In genomic region chr5:132737982-132738770, GRCh38 we compare ENCODE assay signal across 8 cellular contexts. TPM values are rescaled to one million over a fixed set of nuclear protein-coding genes. Genes with fewer than 3 reads are reported as not detected.
DNase-seq lines count a peak whose midpoint lies in the region; FAIRE-seq and TF ChIP-seq lines count a peak whose summit lies in the region.

No MANE protein-coding gene starts in this region.

- H2AFZ ChIP-seq in H1 (ENCODE audit: low read length), result peak overlapping the region; percentile 97

- no peaks in the 10 kb centered on the region for H3K79me2 ChIP-seq in H1 (ENCODE audit: control insufficient read depth in 1 of 2, insufficient read depth in 2 of 2, low read length in 2 of 2)

- H3K4me2 ChIP-seq in H1 (ENCODE audit: insufficient read depth in 1 of 2, low read depth in 2 of 2, low read length in 2 of 2), result peak overlapping the region; percentile 53 to 89

- H3K56ac ChIP-seq in H1 (replicated peaks; ENCODE audit: insufficient read length, low read depth, low read length), result no peak overlapping the region

- no peak for FAIRE-seq in H1 (lab: Jason Lieb, UNC)

- 72% methylated on average over 10 of the region's 10 CpGs; no CpG with 5 or more reads in 1 of the 2 experiments for WGBS in H1 (ENCODE audit: extremely low coverage in 1 of 2, insufficient coverage in 1 of 2, insufficient read length in 1 of 2, insufficient replicate concordance in 2 of 2, low coverage in 1 of 2, low lambda C conversion rate in 2 of 2, missing lambda C conversion rate in 1 of 2), 2 experiments

- H3K4me1 ChIP-seq in H1 (replicated peaks in 1 of 4; ENCODE audit: control insufficient read depth in 3 of 4, insufficient read depth in 4 of 4, low read length in 3 of 4), result peaks cover 0 to 4% (median under 1%) of the 10 kb centered on the region in 4 experiments; a peak in 2 of 7 replicates
- peaks cover 5% of the 10 kb centered on the region for H3K4me1 ChIP-seq in rectal smooth muscle tissue (ENCODE audit: control insufficient read depth, insufficient read depth, low read length)

- H3K27me3 ChIP-seq in H1 (replicated peaks in 1 of 4; ENCODE audit: control insufficient read depth in 3 of 4, extremely low read depth in 1 of 4, insufficient read depth in 3 of 4, low read length in 3 of 4) (peaks cover 0 to 5% (median 0%) of the 10 kb centered on the region in 4 experiments; a peak in 1 of 7 replicates), rectal smooth muscle tissue (ENCODE audit: control insufficient read depth, insufficient read depth, low read length) (peaks cover 3% of the 10 kb centered on the region)

- no peaks in the 10 kb centered on the region; the same call in 1 of the 2 replicates for H3K79me1 ChIP-seq in H1 (ENCODE audit: low read depth, low read length)

- no peak for TF ChIP-seq RAD21 in H1 (IDR thresholded peaks at IDR 0.05 in 1 of 2, conservative IDR thresholded peaks at IDR 0.05 in 1 of 2; ENCODE audit: low read depth in 2 of 2, low read length in 2 of 2)

- no peak for TF ChIP-seq CTCF in H1 (IDR thresholded peaks at IDR 0.05; ENCODE audit: control extremely low read depth in 1 of 3, insufficient read depth in 1 of 3, low read depth in 1 of 3, low read length in 3 of 3)

- no peak overlapping the region for H2BK120ac ChIP-seq in H1 (replicated peaks; ENCODE audit: low read depth, low read length)

- H3K36me3 ChIP-seq in H1 (ENCODE audit: control insufficient read depth in 2 of 4, insufficient read depth in 4 of 4, low read length in 3 of 4) (no peaks in the 10 kb centered on the region; a peak in 1 of 8 replicates), rectal smooth muscle tissue (ENCODE audit: control insufficient read depth, insufficient read depth, low read length) (no peaks in the 10 kb centered on the region)

- no peak overlapping the region for H4K5ac ChIP-seq in H1 (ENCODE audit: insufficient read length, low read depth, low read length)

- H4K20me1 ChIP-seq in H1 (replicated peaks in 1 of 2; ENCODE audit: control insufficient read depth in 1 of 2, insufficient read depth in 2 of 2, low read length in 2 of 2), result no peaks in the 10 kb centered on the region

- no peak overlapping the region for H2BK5ac ChIP-seq in H1 (ENCODE audit: low read depth, low read length)

- H4K8ac ChIP-seq in H1 (ENCODE audit: extremely low read depth, insufficient read depth, low read length), result no peak overlapping the region

- H4K91ac ChIP-seq in H1 (replicated peaks; ENCODE audit: insufficient read length, low read length), result no peak overlapping the region

- no peak overlapping the region for H2BK15ac ChIP-seq in H1 (ENCODE audit: low read length)

- H2BK12ac ChIP-seq in H1 (ENCODE audit: low read depth, low read length), result no peak overlapping the region

- H3K4me3 ChIP-seq in GM08714 (ENCODE audit: low read length) (peak overlapping the region; percentile 78; the same call in 1 of the 2 replicates), H1 (ENCODE audit: extremely low read depth in 1 of 4, insufficient read depth in 2 of 4, low read depth in 3 of 4, low read length in 4 of 4) (peak overlapping the region; percentile 63 to 87 (median 76); a peak in 5 of 8 replicates), rectal smooth muscle tissue (ENCODE audit: low read length) (peak overlapping the region; percentile 88)

- H3K23ac ChIP-seq in H1 (ENCODE audit: insufficient read length), result no peak overlapping the region

- H3K27ac ChIP-seq in H1 (ENCODE audit: low read depth, low read length), result no peak overlapping the region
- H3K27ac ChIP-seq in rectal smooth muscle tissue (ENCODE audit: low read depth, low read length), result no peak overlapping the region

- no peak for TF ChIP-seq EP300 in H1 (IDR thresholded peaks at IDR 0.05; ENCODE audit: borderline replicate concordance in 1 of 2, low read depth in 2 of 2, low read length in 2 of 2)

- CTCF ChIA-PET in H1 (lab: Charles Lee; ENCODE audit: partially characterized antibody), result interaction anchor here (1.1 to 2.7 kb wide), 5 partner anchors 9 to 82 kb away, joined by 3 to 12 read pairs (median 6); partner anchors contain the start of gene CCNI2

- TF ChIP-seq POLR2A in H1 (IDR thresholded peaks at IDR 0.05; ENCODE audit: control extremely low read depth in 1 of 2, low read depth in 2 of 2, low read length in 2 of 2), result no peak

- H3K9me3 ChIP-seq in H1 (ENCODE audit: insufficient read depth in 2 of 2, low read depth in 1 of 2, low read length in 1 of 2), result no peaks in the 10 kb centered on the region

- no peak overlapping the region for H3K14ac ChIP-seq in H1 (ENCODE audit: insufficient read length)

- H3K23me2 ChIP-seq in H1 (ENCODE audit: low read depth, low read length), result peaks cover 3% of the 10 kb centered on the region; the same call in 1 of the 2 replicates

- no peak overlapping the region for H2BK20ac ChIP-seq in H1 (ENCODE audit: low read length)

- no peak overlapping the region for H3K4ac ChIP-seq in H1 (replicated peaks; ENCODE audit: insufficient read length, low read depth, low read length)

- H2AK5ac ChIP-seq in H1 (ENCODE audit: low read depth, low read length), result no peak overlapping the region

- H3K9ac ChIP-seq in H1 (replicated peaks in 1 of 4; ENCODE audit: extremely low read depth in 1 of 4, low read depth in 3 of 4, low read length in 3 of 4) (no peak overlapping the region), rectal smooth muscle tissue (ENCODE audit: low read length) (no peak overlapping the region)

- POLR2A ChIA-PET in H1 (lab: Charles Lee; ENCODE audit: partially characterized antibody), result interaction anchor here (0.6 to 2.2 kb wide), 6 partner anchors 9 to 133 kb away, joined by 3 to 9 read pairs (median 5); partner anchors contain the start of genes CCNI2, GDF9 and UQCRQ

- DNase-seq in OCI-M1 (lab: John Stamatoyannopoulos, UW) (peak; percentile 26), H1 (ENCODE audit: low read depth in 1 of 2, low spot score in 2 of 2) (no peak), NCI-H2171 treated with DMSO at 0.1 percent for 48 hours (lab: John Stamatoyannopoulos, UW) (no peak), NCI-H2107 treated with DMSO at 0.1 percent for 48 hours (lab: John Stamatoyannopoulos, UW; ENCODE audit: unreplicated experiment) (no peak), NCI-H187 (lab: John Stamatoyannopoulos, UW) (no peak), A172 (ENCODE audit: low spot score) (no peak)

- no peak overlapping the region; the same call in 1 of the 2 replicates for H3K18ac ChIP-seq in H1 (ENCODE audit: extremely low read depth, low read length)

TF ChIP-seq in H1, 55 proteins besides CTCF, POLR2A, EP300 and RAD21:
- TF ChIP-seq, protein P1, sequence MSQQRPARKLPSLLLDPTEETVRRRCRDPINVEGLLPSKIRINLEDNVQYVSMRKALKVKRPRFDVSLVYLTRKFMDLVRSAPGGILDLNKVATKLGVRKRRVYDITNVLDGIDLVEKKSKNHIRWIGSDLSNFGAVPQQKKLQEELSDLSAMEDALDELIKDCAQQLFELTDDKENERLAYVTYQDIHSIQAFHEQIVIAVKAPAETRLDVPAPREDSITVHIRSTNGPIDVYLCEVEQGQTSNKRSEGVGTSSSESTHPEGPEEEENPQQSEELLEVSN (IDR thresholded peaks at IDR 0.05), result no peak
- no peak for TF ChIP-seq USF2 (IDR thresholded peaks at IDR 0.05; ENCODE audit: low read length)
- TF ChIP-seq JUN (IDR thresholded peaks at IDR 0.05; ENCODE audit: low read depth, low read length), result no peak
- no peak for TF ChIP-seq RFX5 (IDR thresholded peaks at IDR 0.05; ENCODE audit: borderline replicate concordance, low read depth, low read length)

RNA-seq across cellular contexts. Expression of gene KIF3A, which starts 0.8 kb away (rescaled TPM):
- total RNA-seq in H1 (2021; fragmentation: NEBNext Ultra II Directional; extraction: Animal tissue kit (Norgen Biotek cat#: 25700)), result 11.5 and 13.1 TPM in 2 replicates
- 2.2 and 3.1 TPM in 2 replicates for polyA plus RNA-seq in H1 (2011; rRNA removed)
- polyA plus RNA-seq in H1 (2011; cell fraction: cytosol; rRNA removed), result 4.7 TPM
- 3.4 TPM for polyA plus RNA-seq in H1 (2011; cell fraction: nucleus; rRNA removed)
- 4.8 to 13.7 TPM (median 7.5 TPM) in 4 replicates for polyA plus RNA-seq in H1 (2012, experiment 1 of 2)
- polyA plus RNA-seq in H1 (2012, experiment 2 of 2), result 0.50 TPM
- polyA plus RNA-seq in H1 (2013, experiment 1 of 2), result 7.1 TPM
- polyA plus RNA-seq in H1 (2013, experiment 2 of 2), result 6.7 TPM
- 2.6 and 8.3 TPM in 2 replicates for polyA minus RNA-seq in H1 (2011; rRNA and poly(A)+ RNA removed)
- 4.9 TPM for polyA minus RNA-seq in H1 (2011; cell fraction: cytosol; rRNA and poly(A)+ RNA removed)
- 4.3 TPM for polyA minus RNA-seq in H1 (2011; cell fraction: nucleus; rRNA and poly(A)+ RNA removed)
- 10.6 and 16.4 TPM in 2 replicates for total RNA-seq in A172 (2014; rRNA removed; shearing (Covaris generic))

RNA-seq across cellular contexts. Expression of gene CCNI2, which starts 9.1 kb away (rescaled TPM):
- total RNA-seq in H1 (2021; fragmentation: NEBNext Ultra II Directional; extraction: Animal tissue kit (Norgen Biotek cat#: 25700)), result 1.4 TPM in 2 replicates
- polyA plus RNA-seq in H1 (2011; rRNA removed), result 1.3 and 2.3 TPM in 2 replicates
- 1.2 TPM for polyA plus RNA-seq in H1 (2011; cell fraction: cytosol; rRNA removed)
- 3.9 TPM for polyA plus RNA-seq in H1 (2011; cell fraction: nucleus; rRNA removed)
- polyA plus RNA-seq in H1 (2012, experiment 1 of 2), result 0.73 to 1.4 TPM (median 1.3 TPM) in 4 replicates
- 0.96 TPM for polyA plus RNA-seq in H1 (2012, experiment 2 of 2)
- 0.67 TPM for polyA plus RNA-seq in H1 (2013, experiment 1 of 2)
- 1.0 TPM for polyA plus RNA-seq in H1 (2013, experiment 2 of 2)
- polyA minus RNA-seq in H1 (2011; rRNA and poly(A)+ RNA removed), result 0.66 and 2.6 TPM in 2 replicates
- polyA minus RNA-seq in H1 (2011; cell fraction: cytosol; rRNA and poly(A)+ RNA removed), result not detected
- 5.8 TPM for polyA minus RNA-seq in H1 (2011; cell fraction: nucleus; rRNA and poly(A)+ RNA removed)
- total RNA-seq in A172 (2014; rRNA removed; shearing (Covaris generic)), result not detected in 2 replicates

RNA-seq across cellular contexts. Expression of gene SEPTIN8, which starts 38.9 kb away (rescaled TPM):
- 33.0 and 33.8 TPM in 2 replicates for total RNA-seq in H1 (2021; fragmentation: NEBNext Ultra II Directional; extraction: Animal tissue kit (Norgen Biotek cat#: 25700))
- 21.2 and 25.8 TPM in 2 replicates for polyA plus RNA-seq in H1 (2011; rRNA removed)
- polyA plus RNA-seq in H1 (2011; cell fraction: cytosol; rRNA removed), result 27.8 TPM
- 63.3 TPM for polyA plus RNA-seq in H1 (2011; cell fraction: nucleus; rRNA removed)
- 26.4 to 29.2 TPM (median 26.9 TPM) in 4 replicates for polyA plus RNA-seq in H1 (2012, experiment 1 of 2)
- 6.3 TPM for polyA plus RNA-seq in H1 (2012, experiment 2 of 2)
- 18.0 TPM for polyA plus RNA-seq in H1 (2013, experiment 1 of 2)
- 18.4 TPM for polyA plus RNA-seq in H1 (2013, experiment 2 of 2)
- polyA minus RNA-seq in H1 (2011; rRNA and poly(A)+ RNA removed), result 24.7 and 25.5 TPM in 2 replicates
- 11.1 TPM for polyA minus RNA-seq in H1 (2011; cell fraction: cytosol; rRNA and poly(A)+ RNA removed)
- polyA minus RNA-seq in H1 (2011; cell fraction: nucleus; rRNA and poly(A)+ RNA removed), result 20.3 TPM
- 48.1 and 55.4 TPM in 2 replicates for total RNA-seq in A172 (2014; rRNA removed; shearing (Covaris generic))
